ENCODE assay signal across 18 cellular contexts in genomic region chr12:118151755-118152154, GRCh38.
"Had no signal": no experiment of that assay in that cellular context is flagged by ENCODE, and none has a peak within 500 bp of the region (broad histone marks: within the 10 kb centered on the region; RNA-seq: fewer than 3 reads in every experiment).

No MANE protein-coding gene starts in this region.

- H3K27ac ChIP-seq: colonic mucosa, heart left ventricle, neutrophil, psoas muscle, sigmoid colon, skin epidermis, tibial artery, upper lobe of left lung, uterus had no signal

- DNase-seq: colonic mucosa; dermis blood vessel endothelial cell; effector CD4-positive, alpha-beta T cell; foreskin melanocyte; heart left ventricle; hippocampal formation; left colon; mucosa of descending colon; naive thymus-derived CD8-positive, alpha-beta T cell; psoas muscle; sigmoid colon; stimulated activated CD4-positive, alpha-beta T cell treated with anti-CD3 and anti-CD28 coated beads, Interleukin-2, amount 100 ng/mL, for 24 hours; tibial artery; upper lobe of left lung; uterus had no signal

- H3K36me3 ChIP-seq: colonic mucosa, uterus had no signal

- H3K27me3 Mint-ChIP-seq: naive thymus-derived CD8-positive, alpha-beta T cell; stimulated activated naive CD8-positive, alpha-beta T cell treated with anti-CD3 and anti-CD28 coated beads, Interleukin-15, Interleukin-2, amounts not matched to agents 100 ng/mL and 50 ng/mL, for 24 hours had no signal

- H3K27me3 ChIP-seq: colonic mucosa, heart left ventricle, neutrophil, sigmoid colon, tibial artery, upper lobe of left lung, uterus had no signal

- H3K4me1 ChIP-seq: colonic mucosa, psoas muscle, sigmoid colon, tibial artery, upper lobe of left lung, uterus had no signal

- H3K9me3 Mint-ChIP-seq: naive thymus-derived CD8-positive, alpha-beta T cell; stimulated activated naive CD8-positive, alpha-beta T cell treated with anti-CD3 and anti-CD28 coated beads, Interleukin-15, Interleukin-2, amounts not matched to agents 100 ng/mL and 50 ng/mL, for 24 hours had no signal

- ATAC-seq: heart left ventricle; left colon; mucosa of descending colon; naive thymus-derived CD8-positive, alpha-beta T cell; psoas muscle had no signal

- H3K4me3 Mint-ChIP-seq: naive thymus-derived CD8-positive, alpha-beta T cell; stimulated activated naive CD8-positive, alpha-beta T cell treated with anti-CD3 and anti-CD28 coated beads, Interleukin-15, Interleukin-2, amounts not matched to agents 100 ng/mL and 50 ng/mL, for 24 hours had no signal

- H3K4me3 ChIP-seq: colonic mucosa, heart left ventricle, mucosa of descending colon, psoas muscle, sigmoid colon, skin epidermis, tibial artery, upper lobe of left lung, uterus had no signal

- H3K9me3 ChIP-seq: colonic mucosa, heart left ventricle, mucosa of descending colon, neutrophil, psoas muscle, sigmoid colon, tibial artery, upper lobe of left lung, uterus had no signal
